Comparison of ENCODE assay signal across 21 cellular contexts in the genomic region with DNA sequence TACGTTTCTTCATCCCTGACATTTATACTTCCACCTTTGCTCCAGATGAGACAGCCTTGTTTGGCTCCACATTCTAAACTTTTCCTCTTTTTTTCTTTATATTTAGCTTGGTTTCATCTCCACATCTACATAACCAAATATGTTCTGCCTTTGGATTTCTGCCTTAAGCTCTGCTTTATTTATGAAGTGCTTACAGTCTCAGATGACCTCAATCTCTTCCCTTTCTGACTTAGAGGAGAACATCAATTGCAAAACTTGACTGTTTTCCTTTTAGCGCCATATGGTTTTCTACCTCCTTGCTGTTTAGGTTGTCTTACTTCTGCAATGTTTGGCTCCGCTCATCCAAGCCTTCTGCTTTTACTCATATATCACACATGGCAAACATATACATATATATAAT. TPM values are rescaled to one million over a fixed set of nuclear protein-coding genes. Genes with fewer than 3 reads are reported as not detected.
"Had no signal": no experiment of that assay in that cellular context is flagged by ENCODE, and none has a peak within 500 bp of the region (broad histone marks: within the 10 kb centered on the region; RNA-seq: fewer than 3 reads in every experiment).

No MANE protein-coding gene starts in this region.

- H3K27me3 ChIP-seq: colonic mucosa, heart left ventricle had no signal

- H3K4me3 ChIP-seq: colonic mucosa, heart left ventricle, left ventricle myocardium inferior, smooth muscle cell had no signal

- H3K27ac ChIP-seq: colonic mucosa, left ventricle myocardium inferior had no signal

- ATAC-seq: activated CD4-positive, alpha-beta T cell treated with anti-CD3 and anti-CD28 coated beads for 36 hours; heart left ventricle; right cardiac atrium; stimulated activated naive CD8-positive, alpha-beta T cell treated with anti-CD3 and anti-CD28 coated beads, Interleukin-15, amount 100 ng/mL, for 72 hours had no signal

- H3K4me1 ChIP-seq: colonic mucosa, heart left ventricle had no signal

- H3K9me3 ChIP-seq: colonic mucosa, heart left ventricle, left ventricle myocardium inferior had no signal

- H3K36me3 ChIP-seq: colonic mucosa, heart left ventricle, left ventricle myocardium inferior had no signal

- DNase-seq: activated CD4-positive, alpha-beta memory T cell treated with anti-CD3 and anti-CD28 coated beads, Interleukin-2, amount 10 ng/mL, durations not matched to agents 7 days and 5 days; activated CD4-positive, alpha-beta T cell treated with anti-CD3 and anti-CD28 coated beads for 36 hours; activated naive CD4-positive, alpha-beta T cell treated with Interleukin-2 at 50 U/mL for 16 hours; activated T-cell treated with anti-CD3 and anti-CD28 coated beads, Interleukin-2, amount 50 U/mL, for 1 hour; aorta; colonic mucosa; erythroblast; foreskin melanocyte; heart left ventricle; kidney glomerular epithelial cell; left ventricle myocardium inferior; mammary epithelial cell; right cardiac atrium; stimulated activated CD4-positive, alpha-beta T cell treated with anti-CD3 and anti-CD28 coated beads, Interleukin-4, amount 100 ng/mL, for 1 hour; stimulated activated naive CD8-positive, alpha-beta T cell treated with anti-CD3 and anti-CD28 coated beads, Interleukin-15, amount 100 ng/mL, for 72 hours had no signal

RNA-seq across cellular contexts. Expression of gene ASB5, which starts 7.5 kb away (rescaled TPM):
- total RNA-seq: activated CD4-positive, alpha-beta memory T cell treated with anti-CD3 and anti-CD28 coated beads, Interleukin-2, amount 10 ng/mL, durations not matched to agents 7 days and 5 days; activated CD4-positive, alpha-beta T cell treated with anti-CD3 and anti-CD28 coated beads for 36 hours; activated T-helper 2 cell treated with anti-CD3 and anti-CD28 coated beads, Interferon-gamma antibody, Interleukin-2, Interleukin-4, amounts not matched to agents 10 μg/mL and 5 μg/mL and 100 μg/mL, durations not matched to agents 14 hours and 24 hours and 36 hours; aorta; mammary epithelial cell; mononuclear cell; neural crest cell; omental fat pad; T-helper 2 cell treated with Interferon-gamma antibody and Interleukin-4, amounts not matched to agents 100 ng/mL and 5 ng/mL, for 36 hours had no signal
- polyA plus RNA-seq: smooth muscle cell had no signal
